ENCODE assay signal across 21 cellular contexts in genomic region chr1:61247881-61248752, GRCh38.
DNase-seq lines count a peak whose midpoint lies in the region; ATAC-seq and TF ChIP-seq lines count a peak whose summit lies in the region.
"Had no signal": no experiment of that assay in that cellular context is flagged by ENCODE, and none has a peak within 500 bp of the region (broad histone marks: within the 10 kb centered on the region; RNA-seq: fewer than 3 reads in every experiment).

No MANE protein-coding gene starts in this region.

- no peak overlapping the region for H3K4me3 ChIP-seq in right cardiac atrium (ENCODE audit: low read length)
- peak overlapping the region; percentile 31 for H3K4me3 ChIP-seq in iPS-20b (ENCODE audit: low read length)
- H3K4me3 ChIP-seq: adrenal gland, mucosa of descending colon had no signal

- no peaks in the 10 kb centered on the region for H3K9me3 ChIP-seq in right cardiac atrium (ENCODE audit: control insufficient read depth, low read length)
- H3K9me3 ChIP-seq in iPS-20b (ENCODE audit: insufficient read depth, low read depth, low read length), result peaks cover 8% of the 10 kb centered on the region; the same call in 1 of the 2 replicates
- H3K9me3 ChIP-seq: adrenal gland, mucosa of descending colon had no signal

- H3K9ac ChIP-seq in iPS-20b (ENCODE audit: low read depth, low read length), result no peak overlapping the region
- H3K9ac ChIP-seq: KMS-11 had no signal

- no peak for TF ChIP-seq CTCF in WTC11 (IDR thresholded peaks at IDR 0.05)

- CTCF ChIA-PET in WTC11 (lab: Charles Lee), result interaction anchor here (0.6 to 1.3 kb wide), 4 partner anchors 12 to 200 kb away, joined by 3 to 4 read pairs (median 4); no protein-coding TSS in a partner anchor

- POLR2A ChIA-PET in WTC11 (lab: Charles Lee), result interaction anchor here (0.9 kb wide), 1 partner anchor 21 kb away, joined by 3 read pairs; no protein-coding TSS in a partner anchor

- peaks cover 15% of the 10 kb centered on the region for H3K9me3 Mint-ChIP-seq in WTC11
- H3K9me3 Mint-ChIP-seq: CD8-positive, alpha-beta T cell; T-cell had no signal

- peaks cover 15% of the 10 kb centered on the region for H3K36me3 Mint-ChIP-seq in WTC11
- H3K36me3 Mint-ChIP-seq: CD8-positive, alpha-beta T cell; T-cell had no signal

- WGBS in right cardiac atrium, result 55% methylated on average over 6 of the region's 6 CpGs

- H3K4me3 Mint-ChIP-seq in WTC11, result peak overlapping the region; percentile 21; the same call in 1 of the 2 replicates
- H3K4me3 Mint-ChIP-seq: CD8-positive, alpha-beta T cell; T-cell had no signal

- H3K27ac ChIP-seq in right cardiac atrium (ENCODE audit: low read length), result peak overlapping the region; percentile 43
- H3K27ac ChIP-seq in iPS-20b (ENCODE audit: low read length), result no peak overlapping the region
- H3K27ac ChIP-seq: adrenal gland, KMS-11, RWPE1 had no signal

- ATAC-seq in right cardiac atrium, result peak; percentile 10 to 23
- ATAC-seq in Right ventricle myocardium superior (ENCODE audit: poor library complexity), result no peak
- peak; percentile 67 for ATAC-seq in WTC11
- ATAC-seq: CD8-positive, alpha-beta T cell; mucosa of descending colon; T-cell had no signal

- H3K4me1 ChIP-seq in right cardiac atrium (ENCODE audit: control insufficient read depth, insufficient read depth, low read length) (peaks cover 7% of the 10 kb centered on the region), iPS-20b (ENCODE audit: insufficient read depth, low read length) (peaks cover 24% of the 10 kb centered on the region; the same call in 1 of the 2 replicates)

- DNase-seq in right cardiac atrium, result no peak
- no peak for DNase-seq in Right ventricle myocardium superior
- no peak for DNase-seq in WTC11 (ENCODE audit: low spot score)
- DNase-seq in SHP77 (lab: John Stamatoyannopoulos, UW), result no peak
- DNase-seq in NCI-H748 (lab: John Stamatoyannopoulos, UW; ENCODE audit: unreplicated experiment), result no peak
- no peak for DNase-seq in cerebellum (ENCODE audit: low spot score)
- no peak for DNase-seq in stimulated activated CD4-positive, alpha-beta T cell treated with anti-CD3 and anti-CD28 coated beads, Interleukin-2, amount 100 ng/mL, for 24 hours
- DNase-seq: activated CD4-positive, alpha-beta T cell treated with anti-CD3 and anti-CD28 coated beads, Interleukin-2, amount 50 U/mL, for 1 hour; activated CD8-positive, alpha-beta memory T cell treated with anti-CD3 and anti-CD28 coated beads, Interleukin-2, amount 50 U/mL, for 48 hours; activated effector memory CD4-positive, alpha-beta T cell treated with Interleukin-2 at 50 U/mL for 16 hours; adrenal gland; CD8-positive, alpha-beta T cell; DND-41; left cardiac atrium; mucosa of descending colon; NCI-H748 treated with DMSO at 0.1 percent for 48 hours; stimulated activated CD8-positive, alpha-beta memory T cell treated with anti-CD3 and anti-CD28 coated beads, Interleukin-4, amount 100 ng/mL, for 48 hours; T-cell had no signal

- H3K36me3 ChIP-seq in iPS-20b (ENCODE audit: insufficient read depth, low read depth, low read length), result no peaks in the 10 kb centered on the region
- H3K36me3 ChIP-seq: adrenal gland had no signal

- H3K27ac Mint-ChIP-seq in WTC11, result peak overlapping the region; percentile 82
- H3K27ac Mint-ChIP-seq: CD8-positive, alpha-beta T cell; T-cell had no signal

- H3K4me1 Mint-ChIP-seq in WTC11, result peaks cover 54% of the 10 kb centered on the region

- H3K27me3 ChIP-seq in right cardiac atrium (ENCODE audit: control insufficient read depth, insufficient read depth) (no peaks in the 10 kb centered on the region), iPS-20b (ENCODE audit: insufficient read depth, low read length) (no peaks in the 10 kb centered on the region)
- H3K27me3 ChIP-seq: adrenal gland had no signal

- intact Hi-C loops in right cardiac atrium (cut with DNase I), result loop anchor here in 1 of 4 donors (10.0 kb wide), 1 partner anchor 53 kb away; no protein-coding TSS in a partner anchor
- intact Hi-C loops in Right ventricle myocardium superior (cut with DNase I), result loop anchor here (10.0 kb wide), 1 partner anchor 87 kb away; no protein-coding TSS in a partner anchor

- H3K27me3 Mint-ChIP-seq in WTC11 (ENCODE audit: low read depth), result no peaks in the 10 kb centered on the region

TF ChIP-seq in WTC11, 78 proteins besides CTCF, POLR2A, EP300 and RAD21:
- TF ChIP-seq, protein P1, sequence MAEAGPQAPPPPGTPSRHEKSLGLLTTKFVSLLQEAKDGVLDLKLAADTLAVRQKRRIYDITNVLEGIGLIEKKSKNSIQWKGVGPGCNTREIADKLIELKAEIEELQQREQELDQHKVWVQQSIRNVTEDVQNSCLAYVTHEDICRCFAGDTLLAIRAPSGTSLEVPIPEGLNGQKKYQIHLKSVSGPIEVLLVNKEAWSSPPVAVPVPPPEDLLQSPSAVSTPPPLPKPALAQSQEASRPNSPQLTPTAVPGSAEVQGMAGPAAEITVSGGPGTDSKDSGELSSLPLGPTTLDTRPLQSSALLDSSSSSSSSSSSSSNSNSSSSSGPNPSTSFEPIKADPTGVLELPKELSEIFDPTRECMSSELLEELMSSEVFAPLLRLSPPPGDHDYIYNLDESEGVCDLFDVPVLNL (CRISPR knock-in tag; IDR thresholded peaks at IDR 0.05; ENCODE audit: borderline replicate concordance, low read depth), result no peak
- TF ChIP-seq GABPB1 (CRISPR knock-in tag; IDR thresholded peaks at IDR 0.05) (no peak), RORB (CRISPR knock-in tag; IDR thresholded peaks at IDR 0.05) (no peak), NFATC4 (CRISPR knock-in tag; IDR thresholded peaks at IDR 0.05) (no peak), FOXK1 (CRISPR knock-in tag; IDR thresholded peaks at IDR 0.05) (no peak), NR3C1 (CRISPR knock-in tag; conservative IDR thresholded peaks at IDR 0.05; ENCODE audit: low read depth) (no peak), ZMAT4 (CRISPR knock-in tag; IDR thresholded peaks at IDR 0.05) (no peak), GRHL2 (CRISPR knock-in tag; IDR thresholded peaks at IDR 0.05; ENCODE audit: insufficient replicate concordance, severe bottlenecking) (no peak), HMGA2 (CRISPR knock-in tag; IDR thresholded peaks at IDR 0.05) (no peak), ZNF263 (CRISPR knock-in tag; IDR thresholded peaks at IDR 0.05; ENCODE audit: low read depth) (no peak), ZNF138 (CRISPR knock-in tag; conservative IDR thresholded peaks at IDR 0.05) (no peak), NR1H2 (CRISPR knock-in tag; IDR thresholded peaks at IDR 0.05) (no peak), MYBL2 (CRISPR knock-in tag; IDR thresholded peaks at IDR 0.05) (no peak), CREM (CRISPR knock-in tag; IDR thresholded peaks at IDR 0.05) (no peak), TEAD1 (CRISPR knock-in tag; IDR thresholded peaks at IDR 0.05) (no peak), FOXJ3 (CRISPR knock-in tag; IDR thresholded peaks at IDR 0.05; ENCODE audit: borderline replicate concordance) (no peak), E2F1 (CRISPR knock-in tag; IDR thresholded peaks at IDR 0.05) (no peak)
- TF ChIP-seq, protein P2, sequence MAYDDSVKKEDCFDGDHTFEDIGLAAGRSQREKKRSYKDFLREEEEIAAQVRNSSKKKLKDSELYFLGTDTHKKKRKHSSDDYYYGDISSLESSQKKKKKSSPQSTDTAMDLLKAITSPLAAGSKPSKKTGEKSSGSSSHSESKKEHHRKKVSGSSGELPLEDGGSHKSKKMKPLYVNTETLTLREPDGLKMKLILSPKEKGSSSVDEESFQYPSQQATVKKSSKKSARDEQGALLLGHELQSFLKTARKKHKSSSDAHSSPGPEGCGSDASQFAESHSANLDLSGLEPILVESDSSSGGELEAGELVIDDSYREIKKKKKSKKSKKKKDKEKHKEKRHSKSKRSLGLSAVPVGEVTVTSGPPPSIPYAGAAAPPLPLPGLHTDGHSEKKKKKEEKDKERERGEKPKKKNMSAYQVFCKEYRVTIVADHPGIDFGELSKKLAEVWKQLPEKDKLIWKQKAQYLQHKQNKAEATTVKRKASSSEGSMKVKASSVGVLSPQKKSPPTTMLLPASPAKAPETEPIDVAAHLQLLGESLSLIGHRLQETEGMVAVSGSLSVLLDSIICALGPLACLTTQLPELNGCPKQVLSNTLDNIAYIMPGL (CRISPR knock-in tag; IDR thresholded peaks at IDR 0.05), result no peak
